In genomic region chr6:31300797-31301196, GRCh38 we compare ENCODE assay signal across 26 cellular contexts.
"Had no signal": no experiment of that assay in that cellular context is flagged by ENCODE, and none has a peak within 500 bp of the region (broad histone marks: within the 10 kb centered on the region; RNA-seq: fewer than 3 reads in every experiment).

No MANE protein-coding gene starts in this region.

- ATAC-seq: left colon; left lung; lower lobe of right lung; sciatic nerve; stimulated activated effector memory CD8-positive, alpha-beta T cell treated with anti-CD3 and anti-CD28 coated beads, Interleukin-12 subunit alpha, Interleukin-12 subunit beta, amount 100 ng/mL, for 72 hours; upper lobe of right lung had no signal

- H3K4me3 ChIP-seq: left lung, lower lobe of right lung, neural progenitor cell, ovary, right atrium auricular region, skin epidermis, spleen, suprapubic skin, thoracic aorta, tibial artery, upper lobe of right lung had no signal

- H3K9me3 ChIP-seq: left lung, lower lobe of right lung, ovary, right atrium auricular region, suprapubic skin, thoracic aorta, tibial artery, upper lobe of right lung had no signal

- H3K4me1 ChIP-seq: left lung, lower lobe of right lung, neural progenitor cell, right atrium auricular region, spleen, suprapubic skin, tibial artery, upper lobe of right lung had no signal

- H3K36me3 ChIP-seq: left lung, lower lobe of right lung, neural progenitor cell, ovary, right atrium auricular region, spleen, suprapubic skin, thoracic aorta, tibial artery, upper lobe of right lung had no signal

- FAIRE-seq: keratinocyte, urothelium cell line had no signal

- H3K27ac ChIP-seq: left lung, lower lobe of right lung, neural progenitor cell, ovary, right atrium auricular region, skin epidermis, spleen, suprapubic skin, thoracic aorta, tibial artery, upper lobe of right lung had no signal

- H3K9ac ChIP-seq: neural progenitor cell had no signal

- H2AFZ ChIP-seq: neural progenitor cell had no signal

- H3K4me2 ChIP-seq: neural progenitor cell had no signal

- H3K27me3 ChIP-seq: neural progenitor cell, ovary, right atrium auricular region, upper lobe of right lung had no signal

- DNase-seq: hippocampal formation; kidney glomerular epithelial cell; left colon; left lung; lower lobe of right lung; mammary epithelial cell; mesendoderm; naive B cell; natural killer cell; nephron progenitor cell; ovary; spleen; stimulated activated CD4-positive, alpha-beta T cell treated with anti-CD3 and anti-CD28 coated beads, Interleukin-4, amount 100 ng/mL, for 24 hours; stimulated activated naive CD4-positive, alpha-beta T cell; tibial artery; trophoblast cell; upper lobe of right lung had no signal
